Comparison of ENCODE assay signal across 8 cellular contexts in genomic region chr12:4855121-4855924, GRCh38. TPM values are rescaled to one million over a fixed set of nuclear protein-coding genes. Genes with fewer than 3 reads are reported as not detected.
DNase-seq lines count a peak whose midpoint lies in the region; ATAC-seq, FAIRE-seq and TF ChIP-seq lines count a peak whose summit lies in the region.

No MANE protein-coding gene starts in this region.

- in situ Hi-C loops in Caki2 (cut with HindIII; ENCODE audit: low pct_unique_long_range_greater_than_20kb, low sequenced_read_pairs), result no loop called here

- peaks cover 25% of the 10 kb centered on the region; the same call in 1 of the 2 replicates for H3K27me3 ChIP-seq in HCT116 (ENCODE audit: insufficient read depth, low read length)

- no peak for FAIRE-seq in kidney (lab: Jason Lieb, UNC)

- H2AFZ ChIP-seq in HCT116 (ENCODE audit: low read depth, low read length, poor library complexity, severe bottlenecking), result no peak overlapping the region

- H3K9ac ChIP-seq in HCT116 (ENCODE audit: low read length) (no peak overlapping the region), kidney (ENCODE audit: low read length in 2 of 2) (no peak overlapping the region)

- H3K36me3 ChIP-seq in HCT116 (ENCODE audit: control insufficient read depth in 1 of 2, insufficient read depth in 2 of 2, low read length in 2 of 2) (no peaks in the 10 kb centered on the region), kidney (ENCODE audit: control insufficient read depth in 1 of 2, insufficient read depth in 2 of 2, low read length in 2 of 2) (no peaks in the 10 kb centered on the region)

- H3K4me1 ChIP-seq in HCT116 (ENCODE audit: control insufficient read depth in 1 of 2, insufficient read depth in 2 of 2, low read length in 2 of 2), result peaks cover 0 to 3% of the 10 kb centered on the region in 2 experiments; a peak in 1 of 4 replicates
- peaks cover 0 to 11% of the 10 kb centered on the region in 2 donors for H3K4me1 ChIP-seq in kidney (ENCODE audit: control insufficient read depth in 1 of 2, insufficient read depth in 1 of 2, low read depth in 1 of 2, low read length in 2 of 2)

- POLR2A ChIA-PET in HCT116 (lab: Charles Lee), result no interaction called here

- intact Hi-C loops in HCT116 (cut with micrococcal nuclease) (loop anchor here (1.0 to 5.0 kb wide), 3 partner anchors 148 to 587 kb away; no protein-coding TSS in a partner anchor), kidney (cut with DNase I) (no loop called here)

- no peaks in the 10 kb centered on the region for H4K20me1 ChIP-seq in HCT116 (ENCODE audit: insufficient read depth)

- no peak for TF ChIP-seq POLR2A in HCT116 (IDR thresholded peaks at IDR 0.05; ENCODE audit: borderline replicate concordance, extremely low read depth, insufficient read depth, insufficient read length)

- CTCF ChIA-PET in HCT116 (lab: Charles Lee), result interaction anchor here (0.8 to 2.0 kb wide), 16 partner anchors 9 to 228 kb away, joined by 3 to 18 read pairs (median 4); no protein-coding TSS in a partner anchor

- H3K4me2 ChIP-seq in HCT116 (ENCODE audit: low read length), result no peak overlapping the region

- H3K79me2 ChIP-seq in HCT116 (ENCODE audit: insufficient read depth, low read length), result no peaks in the 10 kb centered on the region

- H3K9me2 ChIP-seq in HCT116 (ENCODE audit: insufficient read depth), result no peaks in the 10 kb centered on the region

- RAD21 ChIA-PET in HCT116 (lab: Charles Lee; ENCODE audit: low non-redundant PET in 1 of 2, low total read pairs in 2 of 2, uncharacterized antibody in 2 of 2, unreplicated experiment in 2 of 2), result interaction anchor here (1.2 to 1.7 kb wide), 2 partner anchors 145 kb away, joined by 5 read pairs; no protein-coding TSS in a partner anchor

- DNase-seq in Caki2 (ENCODE audit: low read depth) (peak; percentile 72), HCT116 (ENCODE audit: low read depth, low spot score) (peak; percentile 69), NCI-H2107 (lab: John Stamatoyannopoulos, UW) (peak; percentile 91), T-helper 9 cell (peak; percentile 16), cardiac fibroblast (ENCODE audit: low read depth in 2 of 2) (peak; percentile 82 to 83), kidney (no peak)
- peak; percentile 29 for DNase-seq in stimulated activated CD4-positive, alpha-beta T cell treated with anti-CD3 and anti-CD28 coated beads, Interleukin-2, amount 100 ng/mL, for 4 hours (ENCODE audit: low read depth)

- no peak overlapping the region for H3K4me3 ChIP-seq in HCT116 (replicated peaks in 1 of 2; ENCODE audit: low read depth in 1 of 2, low read length in 2 of 2)
- no peak overlapping the region for H3K4me3 ChIP-seq in cardiac fibroblast (replicated peaks in 1 of 2; ENCODE audit: low read depth in 2 of 2, low read length in 2 of 2)
- no peak overlapping the region for H3K4me3 ChIP-seq in kidney (ENCODE audit: low read length in 2 of 2)

- peak; percentile 46 to 77 (median 70); a peak in 5 of 6 replicates for TF ChIP-seq CTCF in HCT116 (IDR thresholded peaks at IDR 0.05 in 2 of 3, conservative IDR thresholded peaks at IDR 0.05 in 1 of 3; ENCODE audit: borderline replicate concordance in 1 of 3, insufficient read depth in 1 of 3, low read depth in 2 of 3, low read length in 2 of 3)
- peak; percentile 71 for TF ChIP-seq CTCF in cardiac fibroblast (IDR thresholded peaks at IDR 0.05; ENCODE audit: low read depth, low read length)
- TF ChIP-seq CTCF in kidney (IDR thresholded peaks at IDR 0.05; ENCODE audit: borderline replicate concordance, extremely low read depth, insufficient read depth), result peak; percentile 88

- TF ChIP-seq RAD21 in HCT116 (IDR thresholded peaks at IDR 0.05; ENCODE audit: low read depth), result peak; percentile 67

- ATAC-seq in HCT116 (peak; percentile 89), GM19324 (IDR thresholded peaks at IDR 0.05; ENCODE audit: low FRiP score, unreplicated experiment) (no peak)

- H3K27ac ChIP-seq in HCT116 (ENCODE audit: low read depth, low read length), result no peak overlapping the region
- H3K27ac ChIP-seq in kidney (ENCODE audit: low read depth in 2 of 2, low read length in 2 of 2), result no peak overlapping the region

- no TSS peak for BruUV-seq in HCT116 (replicated peaks; lab: Mats Ljungman, UMichigan)

- H3K9me3 ChIP-seq in HCT116 (ENCODE audit: control insufficient read depth in 1 of 2, insufficient read depth in 1 of 2, low read depth in 1 of 2, low read length in 2 of 2) (no peaks in the 10 kb centered on the region), kidney (ENCODE audit: control insufficient read depth in 1 of 2, low read length in 2 of 2) (no peaks in the 10 kb centered on the region)

TF ChIP-seq in HCT116, 20 proteins besides CTCF, POLR2A, EP300 and RAD21:
- TF ChIP-seq TCF7L2 (IDR thresholded peaks at IDR 0.05; ENCODE audit: borderline replicate concordance, extremely low read depth, insufficient read depth, insufficient read length), result no peak
- TF ChIP-seq EZH2 (IDR thresholded peaks at IDR 0.05), result no peak
- no peak for TF ChIP-seq YY1 (IDR thresholded peaks at IDR 0.05; ENCODE audit: extremely low read depth, insufficient replicate concordance, low read depth, low read length)
- TF ChIP-seq CEBPB (IDR thresholded peaks at IDR 0.05; ENCODE audit: low read depth), result no peak
- no peak for TF ChIP-seq POLR2AphosphoS5 (IDR thresholded peaks at IDR 0.05; ENCODE audit: low read depth, low read length)
- no peak for TF ChIP-seq ZFX (IDR thresholded peaks at IDR 0.05)
- TF ChIP-seq ELF1 (IDR thresholded peaks at IDR 0.05; ENCODE audit: borderline replicate concordance, low read depth), result no peak
- no peak for TF ChIP-seq FOSL1 (IDR thresholded peaks at IDR 0.05; ENCODE audit: low read depth)
TF ChIP-seq in HCT116: peak in this region for 0.

RNA-seq across cellular contexts. Expression of gene KCNA1, which starts 54.4 kb away (rescaled TPM):
- total RNA-seq in Caki2 (2014; rRNA removed; shearing (Covaris generic); ENCODE audit: low replicate concordance), result not detected in 2 replicates
- not detected for total RNA-seq in HCT116 (2021; ENCODE audit: unreplicated experiment)
- not detected in 2 replicates for polyA plus RNA-seq in HCT116 (2012)
- not detected for total RNA-seq in kidney
- polyA plus RNA-seq in kidney (ENCODE audit: insufficient read depth, low read depth, low replicate concordance), result not detected
